25 cellular contexts compared by ENCODE assay signal in the genomic region with DNA sequence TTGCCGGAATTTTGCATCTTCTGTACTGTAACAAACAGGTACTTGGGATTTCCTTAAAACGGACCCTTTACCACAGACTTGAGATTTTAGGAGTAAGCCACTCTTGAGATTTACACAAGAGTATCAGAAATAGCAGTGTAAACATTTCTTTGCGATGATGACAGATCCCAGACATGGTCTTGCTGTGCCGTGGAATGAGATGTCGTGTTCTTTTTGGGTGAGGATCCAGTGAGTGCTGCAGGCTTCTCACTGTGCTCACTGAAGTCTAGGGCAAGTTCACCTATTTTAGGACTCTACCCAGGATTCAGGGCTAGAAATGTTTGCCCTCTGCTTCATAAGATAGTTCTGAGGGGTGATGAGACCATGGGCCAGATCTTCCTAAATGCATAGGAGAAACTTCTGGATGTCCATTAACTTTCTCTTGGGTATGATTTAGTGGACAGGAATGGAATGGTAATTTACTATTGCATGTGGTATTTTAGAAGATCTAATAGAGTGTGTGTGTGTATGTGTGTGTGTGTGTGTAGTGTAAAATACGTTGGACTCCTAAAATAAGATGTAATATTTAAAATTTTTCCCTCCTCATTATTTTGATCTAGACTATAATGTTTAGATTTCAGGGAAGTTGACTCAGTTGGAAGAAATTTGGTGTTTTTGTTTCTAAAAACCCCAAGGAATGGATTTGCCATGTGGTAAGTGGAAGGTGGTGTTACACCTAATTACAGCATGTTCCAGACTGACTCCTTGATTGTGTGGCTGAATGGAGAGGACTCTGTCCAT. TPM values are rescaled to one million over a fixed set of nuclear protein-coding genes. Genes with fewer than 3 reads are reported as not detected.
DNase-seq lines count a peak whose midpoint lies in the region; ATAC-seq and TF ChIP-seq lines count a peak whose summit lies in the region.
"Had no signal": no experiment of that assay in that cellular context is flagged by ENCODE, and none has a peak within 500 bp of the region (broad histone marks: within the 10 kb centered on the region; RNA-seq: fewer than 3 reads in every experiment).

No MANE protein-coding gene starts in this region.

- H4K91ac ChIP-seq in trophoblast cell (ENCODE audit: low read depth, low read length), result no peak overlapping the region

- no peak overlapping the region for H2BK5ac ChIP-seq in trophoblast cell (ENCODE audit: low read depth, low read length, poor library complexity)

- H3K79me1 ChIP-seq in trophoblast cell (ENCODE audit: low read length), result peaks cover 6% of the 10 kb centered on the region

- no peak overlapping the region for H2AFZ ChIP-seq in trophoblast cell (ENCODE audit: insufficient read depth, low read length, poor library complexity)

- H3K79me2 ChIP-seq in trophoblast cell (ENCODE audit: control insufficient read depth, insufficient read depth, low read length, poor library complexity), result peaks cover 24% of the 10 kb centered on the region

- no peak for TF ChIP-seq CTCF in AG10803 (conservative IDR thresholded peaks at IDR 0.05; ENCODE audit: low read length)

- no CpG with 5 or more reads among the region's 6 CpGs for WGBS in trophoblast cell (ENCODE audit: extremely low coverage, insufficient coverage, insufficient read length)

- H2BK120ac ChIP-seq in trophoblast cell (ENCODE audit: insufficient read depth, low read length, poor library complexity), result no peak overlapping the region

- peak; percentile 70 for DNase-seq in AG10803 (ENCODE audit: low read depth)
- peak; percentile 33 for DNase-seq in adipocyte (ENCODE audit: low read depth)
- DNase-seq in fibroblast of peridontal ligament (ENCODE audit: extremely low read depth), result peak; percentile 59
- peak in 1 of 2 donors; percentile 30 for DNase-seq in trophoblast cell
- DNase-seq in cerebellar nuclear complex (lab: John Stamatoyannopoulos, UW), result no peak
- no peak for DNase-seq in anterior cingulate cortex (lab: John Stamatoyannopoulos, UW)
- DNase-seq: activated CD8-positive, alpha-beta T cell treated with anti-CD3 and anti-CD28 coated beads for 36 hours; BE2C; DMS53; effector CD8-positive, alpha-beta T cell; foreskin keratinocyte; heart left ventricle; left cardiac atrium; NCI-H1436; NCI-H446; sigmoid colon; SK-N-SH; stimulated activated CD4-positive, alpha-beta T cell treated with anti-CD3 and anti-CD28 coated beads, Interleukin-15, amount 100 ng/mL, for 24 hours; stimulated activated naive CD4-positive, alpha-beta T cell; T-helper 17 cell had no signal

- no peak overlapping the region for H4K12ac ChIP-seq in trophoblast cell (ENCODE audit: low read depth, low read length)

- H3K9ac ChIP-seq in adipocyte (ENCODE audit: low read length) (no peak overlapping the region), trophoblast cell (ENCODE audit: low read length) (no peak overlapping the region)
- H3K9ac ChIP-seq: KMS-11, SK-N-SH had no signal

- H3K18ac ChIP-seq in trophoblast cell (ENCODE audit: low read length), result no peak overlapping the region

- no peaks in the 10 kb centered on the region for H3K36me3 ChIP-seq in adipocyte (ENCODE audit: control insufficient read depth, insufficient read depth, low read length, severe bottlenecking)
- peaks cover 0 to 4% of the 10 kb centered on the region in 2 experiments for H3K36me3 ChIP-seq in trophoblast cell (ENCODE audit: control insufficient read depth in 1 of 2, insufficient read depth in 2 of 2, low read length in 2 of 2)
- H3K36me3 ChIP-seq: BE2C, heart left ventricle, prostate gland, sigmoid colon had no signal

- peak overlapping the region; percentile 81 for H3K4ac ChIP-seq in trophoblast cell (ENCODE audit: low read depth, low read length)

- H3K4me3 ChIP-seq in AG10803 (ENCODE audit: low read length), result no peak overlapping the region
- H3K4me3 ChIP-seq in adipocyte (ENCODE audit: low read length), result no peak overlapping the region
- H3K4me3 ChIP-seq in trophoblast cell (ENCODE audit: low read depth, low read length), result no peak overlapping the region
- H3K4me3 ChIP-seq: heart left ventricle, prostate gland, sigmoid colon had no signal

- H3K9me3 ChIP-seq in adipocyte (ENCODE audit: control insufficient read depth, low read length), result no peaks in the 10 kb centered on the region
- H3K9me3 ChIP-seq in trophoblast cell (ENCODE audit: insufficient read depth, low read depth, low read length), result no peaks in the 10 kb centered on the region
- H3K9me3 ChIP-seq: BE2C, heart left ventricle, prostate gland, sigmoid colon, SK-N-SH had no signal

- no peak overlapping the region for H3K27ac ChIP-seq in trophoblast cell (ENCODE audit: low read depth, low read length)
- H3K27ac ChIP-seq: foreskin keratinocyte, KMS-11, prostate gland had no signal

- no peak overlapping the region for H4K8ac ChIP-seq in trophoblast cell (ENCODE audit: low read depth, low read length)

- H2BK12ac ChIP-seq in trophoblast cell (ENCODE audit: low read length), result no peak overlapping the region

- ATAC-seq in HG03342 (IDR thresholded peaks at IDR 0.05; ENCODE audit: unreplicated experiment) (no peak), HG02981 (IDR thresholded peaks at IDR 0.05; ENCODE audit: unreplicated experiment) (no peak)
- ATAC-seq: activated CD8-positive, alpha-beta T cell treated with anti-CD3 and anti-CD28 coated beads for 36 hours; activated naive CD4-positive, alpha-beta T cell treated with anti-CD3 and anti-CD28 coated beads, Interleukin-2, amount 50 U/mL, for 72 hours; foreskin keratinocyte; heart left ventricle; left cardiac atrium; T-helper 17 cell had no signal

- peaks cover 3% of the 10 kb centered on the region for H3K4me1 ChIP-seq in adipocyte (ENCODE audit: control insufficient read depth, insufficient read depth, low read length)
- H3K4me1 ChIP-seq in trophoblast cell (ENCODE audit: control insufficient read depth in 1 of 2, insufficient read depth in 2 of 2, low read length in 2 of 2), result peaks cover 10 to 25% of the 10 kb centered on the region in 2 experiments
- H3K4me1 ChIP-seq: BE2C, prostate gland had no signal

- H3K23ac ChIP-seq in trophoblast cell (ENCODE audit: low read length), result no peak overlapping the region

- H3K27me3 ChIP-seq in adipocyte (replicated peaks; ENCODE audit: control insufficient read depth, insufficient read depth, low read length), result no peaks in the 10 kb centered on the region
- H3K27me3 ChIP-seq in trophoblast cell (ENCODE audit: insufficient read depth, low read length), result no peaks in the 10 kb centered on the region
- H3K27me3 ChIP-seq: BE2C, foreskin keratinocyte, heart left ventricle, sigmoid colon had no signal

- no peak overlapping the region for H2AK5ac ChIP-seq in trophoblast cell (ENCODE audit: low read length)

- no peak overlapping the region for H3K4me2 ChIP-seq in trophoblast cell (ENCODE audit: low read length)
- H3K4me2 ChIP-seq: KMS-11, SK-N-SH had no signal

- no peak overlapping the region for H3K14ac ChIP-seq in trophoblast cell (ENCODE audit: low read length)

RNA-seq across cellular contexts. Expression of gene LRRC1, which starts 8.5 kb away (rescaled TPM):
- polyA plus RNA-seq in trophoblast cell (2013), result 43.6 and 44.5 TPM in 2 replicates

Comparison
In these comparisons a context has a peak if more than half of its experiments do, and no peak if none do; other contexts are left out.
1. DNase-seq: peak in AG10803 (single experiment), adipocyte (single experiment) and fibroblast of peridontal ligament (single experiment); none in cerebellar nuclear complex (0 of 2) and anterior cingulate cortex (0 of 58).